In genomic region chr5:31334061-31334700, GRCh38 we compare ENCODE assay signal across 1 cellular context.
TF ChIP-seq lines count a peak whose summit lies in the region.

No MANE protein-coding gene starts in this region.

TF ChIP-seq in GM23338, 12 proteins besides CTCF, POLR2A, EP300 and RAD21:
- TF ChIP-seq, protein P1, sequence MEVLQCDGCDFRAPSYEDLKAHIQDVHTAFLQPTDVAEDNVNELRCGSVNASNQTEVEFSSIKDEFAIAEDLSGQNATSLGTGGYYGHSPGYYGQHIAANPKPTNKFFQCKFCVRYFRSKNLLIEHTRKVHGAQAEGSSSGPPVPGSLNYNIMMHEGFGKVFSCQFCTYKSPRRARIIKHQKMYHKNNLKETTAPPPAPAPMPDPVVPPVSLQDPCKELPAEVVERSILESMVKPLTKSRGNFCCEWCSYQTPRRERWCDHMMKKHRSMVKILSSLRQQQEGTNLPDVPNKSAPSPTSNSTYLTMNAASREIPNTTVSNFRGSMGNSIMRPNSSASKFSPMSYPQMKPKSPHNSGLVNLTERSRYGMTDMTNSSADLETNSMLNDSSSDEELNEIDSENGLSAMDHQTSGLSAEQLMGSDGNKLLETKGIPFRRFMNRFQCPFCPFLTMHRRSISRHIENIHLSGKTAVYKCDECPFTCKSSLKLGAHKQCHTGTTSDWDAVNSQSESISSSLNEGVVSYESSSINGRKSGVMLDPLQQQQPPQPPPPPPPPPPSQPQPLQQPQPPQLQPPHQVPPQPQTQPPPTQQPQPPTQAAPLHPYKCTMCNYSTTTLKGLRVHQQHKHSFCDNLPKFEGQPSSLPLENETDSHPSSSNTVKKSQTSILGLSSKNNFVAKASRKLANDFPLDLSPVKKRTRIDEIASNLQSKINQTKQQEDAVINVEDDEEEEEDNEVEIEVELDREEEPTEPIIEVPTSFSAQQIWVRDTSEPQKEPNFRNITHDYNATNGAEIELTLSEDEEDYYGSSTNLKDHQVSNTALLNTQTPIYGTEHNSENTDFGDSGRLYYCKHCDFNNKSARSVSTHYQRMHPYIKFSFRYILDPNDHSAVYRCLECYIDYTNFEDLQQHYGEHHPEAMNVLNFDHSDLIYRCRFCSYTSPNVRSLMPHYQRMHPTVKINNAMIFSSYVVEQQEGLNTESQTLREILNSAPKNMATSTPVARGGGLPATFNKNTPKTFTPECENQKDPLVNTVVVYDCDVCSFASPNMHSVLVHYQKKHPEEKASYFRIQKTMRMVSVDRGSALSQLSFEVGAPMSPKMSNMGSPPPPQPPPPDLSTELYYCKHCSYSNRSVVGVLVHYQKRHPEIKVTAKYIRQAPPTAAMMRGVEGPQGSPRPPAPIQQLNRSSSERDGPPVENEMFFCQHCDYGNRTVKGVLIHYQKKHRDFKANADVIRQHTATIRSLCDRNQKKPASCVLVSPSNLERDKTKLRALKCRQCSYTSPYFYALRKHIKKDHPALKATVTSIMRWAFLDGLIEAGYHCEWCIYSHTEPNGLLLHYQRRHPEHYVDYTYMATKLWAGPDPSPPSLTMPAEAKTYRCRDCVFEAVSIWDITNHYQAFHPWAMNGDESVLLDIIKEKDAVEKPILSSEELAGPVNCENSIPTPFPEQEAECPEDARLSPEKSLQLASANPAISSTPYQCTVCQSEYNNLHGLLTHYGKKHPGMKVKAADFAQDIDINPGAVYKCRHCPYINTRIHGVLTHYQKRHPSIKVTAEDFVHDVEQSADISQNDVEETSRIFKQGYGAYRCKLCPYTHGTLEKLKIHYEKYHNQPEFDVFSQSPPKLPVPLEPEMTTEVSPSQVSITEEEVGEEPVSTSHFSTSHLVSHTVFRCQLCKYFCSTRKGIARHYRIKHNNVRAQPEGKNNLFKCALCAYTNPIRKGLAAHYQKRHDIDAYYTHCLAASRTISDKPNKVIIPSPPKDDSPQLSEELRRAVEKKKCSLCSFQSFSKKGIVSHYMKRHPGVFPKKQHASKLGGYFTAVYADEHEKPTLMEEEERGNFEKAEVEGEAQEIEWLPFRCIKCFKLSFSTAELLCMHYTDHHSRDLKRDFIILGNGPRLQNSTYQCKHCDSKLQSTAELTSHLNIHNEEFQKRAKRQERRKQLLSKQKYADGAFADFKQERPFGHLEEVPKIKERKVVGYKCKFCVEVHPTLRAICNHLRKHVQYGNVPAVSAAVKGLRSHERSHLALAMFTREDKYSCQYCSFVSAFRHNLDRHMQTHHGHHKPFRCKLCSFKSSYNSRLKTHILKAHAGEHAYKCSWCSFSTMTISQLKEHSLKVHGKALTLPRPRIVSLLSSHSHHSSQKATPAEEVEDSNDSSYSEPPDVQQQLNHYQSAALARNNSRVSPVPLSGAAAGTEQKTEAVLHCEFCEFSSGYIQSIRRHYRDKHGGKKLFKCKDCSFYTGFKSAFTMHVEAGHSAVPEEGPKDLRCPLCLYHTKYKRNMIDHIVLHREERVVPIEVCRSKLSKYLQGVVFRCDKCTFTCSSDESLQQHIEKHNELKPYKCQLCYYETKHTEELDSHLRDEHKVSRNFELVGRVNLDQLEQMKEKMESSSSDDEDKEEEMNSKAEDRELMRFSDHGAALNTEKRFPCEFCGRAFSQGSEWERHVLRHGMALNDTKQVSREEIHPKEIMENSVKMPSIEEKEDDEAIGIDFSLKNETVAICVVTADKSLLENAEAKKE (CRISPR knock-in tag; IDR thresholded peaks at IDR 0.05) = no peak
- no peak for TF ChIP-seq EZH2 (IDR thresholded peaks at IDR 0.05; ENCODE audit: low read depth, unreplicated experiment)
- TF ChIP-seq, protein P2, sequence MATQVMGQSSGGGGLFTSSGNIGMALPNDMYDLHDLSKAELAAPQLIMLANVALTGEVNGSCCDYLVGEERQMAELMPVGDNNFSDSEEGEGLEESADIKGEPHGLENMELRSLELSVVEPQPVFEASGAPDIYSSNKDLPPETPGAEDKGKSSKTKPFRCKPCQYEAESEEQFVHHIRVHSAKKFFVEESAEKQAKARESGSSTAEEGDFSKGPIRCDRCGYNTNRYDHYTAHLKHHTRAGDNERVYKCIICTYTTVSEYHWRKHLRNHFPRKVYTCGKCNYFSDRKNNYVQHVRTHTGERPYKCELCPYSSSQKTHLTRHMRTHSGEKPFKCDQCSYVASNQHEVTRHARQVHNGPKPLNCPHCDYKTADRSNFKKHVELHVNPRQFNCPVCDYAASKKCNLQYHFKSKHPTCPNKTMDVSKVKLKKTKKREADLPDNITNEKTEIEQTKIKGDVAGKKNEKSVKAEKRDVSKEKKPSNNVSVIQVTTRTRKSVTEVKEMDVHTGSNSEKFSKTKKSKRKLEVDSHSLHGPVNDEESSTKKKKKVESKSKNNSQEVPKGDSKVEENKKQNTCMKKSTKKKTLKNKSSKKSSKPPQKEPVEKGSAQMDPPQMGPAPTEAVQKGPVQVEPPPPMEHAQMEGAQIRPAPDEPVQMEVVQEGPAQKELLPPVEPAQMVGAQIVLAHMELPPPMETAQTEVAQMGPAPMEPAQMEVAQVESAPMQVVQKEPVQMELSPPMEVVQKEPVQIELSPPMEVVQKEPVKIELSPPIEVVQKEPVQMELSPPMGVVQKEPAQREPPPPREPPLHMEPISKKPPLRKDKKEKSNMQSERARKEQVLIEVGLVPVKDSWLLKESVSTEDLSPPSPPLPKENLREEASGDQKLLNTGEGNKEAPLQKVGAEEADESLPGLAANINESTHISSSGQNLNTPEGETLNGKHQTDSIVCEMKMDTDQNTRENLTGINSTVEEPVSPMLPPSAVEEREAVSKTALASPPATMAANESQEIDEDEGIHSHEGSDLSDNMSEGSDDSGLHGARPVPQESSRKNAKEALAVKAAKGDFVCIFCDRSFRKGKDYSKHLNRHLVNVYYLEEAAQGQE (IDR thresholded peaks at IDR 0.05; ENCODE audit: unreplicated experiment) = no peak
- TF ChIP-seq STAT1 (IDR thresholded peaks at IDR 0.05; ENCODE audit: unreplicated experiment) = no peak
- TF ChIP-seq NANOG (IDR thresholded peaks at IDR 0.05; ENCODE audit: borderline replicate concordance) = no peak
- TF ChIP-seq, protein P3, sequence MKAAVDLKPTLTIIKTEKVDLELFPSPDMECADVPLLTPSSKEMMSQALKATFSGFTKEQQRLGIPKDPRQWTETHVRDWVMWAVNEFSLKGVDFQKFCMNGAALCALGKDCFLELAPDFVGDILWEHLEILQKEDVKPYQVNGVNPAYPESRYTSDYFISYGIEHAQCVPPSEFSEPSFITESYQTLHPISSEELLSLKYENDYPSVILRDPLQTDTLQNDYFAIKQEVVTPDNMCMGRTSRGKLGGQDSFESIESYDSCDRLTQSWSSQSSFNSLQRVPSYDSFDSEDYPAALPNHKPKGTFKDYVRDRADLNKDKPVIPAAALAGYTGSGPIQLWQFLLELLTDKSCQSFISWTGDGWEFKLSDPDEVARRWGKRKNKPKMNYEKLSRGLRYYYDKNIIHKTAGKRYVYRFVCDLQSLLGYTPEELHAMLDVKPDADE (IDR thresholded peaks at IDR 0.05) = no peak
- no peak for TF ChIP-seq ZNF331 (CRISPR knock-in tag; IDR thresholded peaks at IDR 0.05; ENCODE audit: low read depth)
- TF ChIP-seq EZH2phosphoT487 (IDR thresholded peaks at IDR 0.05; ENCODE audit: unreplicated experiment) = no peak
